ENCODE assay signal across 3 cellular contexts in the genomic region with DNA sequence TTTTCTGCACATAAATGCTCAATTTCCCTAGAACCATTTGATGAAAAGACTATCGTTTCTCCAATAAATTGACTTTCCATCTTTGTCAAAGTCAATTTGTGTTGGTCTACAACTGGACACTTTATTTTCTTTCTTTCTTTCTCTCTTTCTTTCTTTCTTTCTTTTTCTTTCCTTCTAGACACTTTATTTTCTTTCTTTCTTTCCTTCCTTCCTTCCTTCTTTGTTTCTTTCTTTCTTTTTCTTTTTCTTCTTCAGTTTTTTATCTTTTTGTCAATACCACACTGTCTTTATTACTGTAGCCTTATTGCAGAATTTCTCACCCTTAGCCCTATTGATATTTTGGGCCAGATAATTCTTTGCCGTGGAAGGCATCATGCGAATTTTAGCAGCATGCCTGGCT.
TF ChIP-seq lines count a peak whose summit lies in the region.

No MANE protein-coding gene starts in this region.

TF ChIP-seq in HEK293, 187 proteins besides CTCF, POLR2A, EP300 and RAD21:
- TF ChIP-seq ZNF366 (tag by site-specific recombination; conservative IDR thresholded peaks at IDR 0.05) (peak; percentile 59), ZNF768 (tag by site-specific recombination; IDR thresholded peaks at IDR 0.05) (no peak)

TF ChIP-seq in K562, 482 proteins besides CTCF, POLR2A, EP300 and RAD21:
- TF ChIP-seq, protein P1, sequence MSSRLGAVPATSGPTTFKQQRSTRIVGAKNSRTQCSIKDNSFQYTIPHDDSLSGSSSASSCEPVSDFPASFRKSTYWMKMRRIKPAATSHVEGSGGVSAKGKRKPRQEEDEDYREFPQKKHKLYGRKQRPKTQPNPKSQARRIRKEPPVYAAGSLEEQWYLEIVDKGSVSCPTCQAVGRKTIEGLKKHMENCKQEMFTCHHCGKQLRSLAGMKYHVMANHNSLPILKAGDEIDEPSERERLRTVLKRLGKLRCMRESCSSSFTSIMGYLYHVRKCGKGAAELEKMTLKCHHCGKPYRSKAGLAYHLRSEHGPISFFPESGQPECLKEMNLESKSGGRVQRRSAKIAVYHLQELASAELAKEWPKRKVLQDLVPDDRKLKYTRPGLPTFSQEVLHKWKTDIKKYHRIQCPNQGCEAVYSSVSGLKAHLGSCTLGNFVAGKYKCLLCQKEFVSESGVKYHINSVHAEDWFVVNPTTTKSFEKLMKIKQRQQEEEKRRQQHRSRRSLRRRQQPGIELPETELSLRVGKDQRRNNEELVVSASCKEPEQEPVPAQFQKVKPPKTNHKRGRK (tag; IDR thresholded peaks at IDR 0.05), result peak; percentile 75
- TF ChIP-seq, protein P2, sequence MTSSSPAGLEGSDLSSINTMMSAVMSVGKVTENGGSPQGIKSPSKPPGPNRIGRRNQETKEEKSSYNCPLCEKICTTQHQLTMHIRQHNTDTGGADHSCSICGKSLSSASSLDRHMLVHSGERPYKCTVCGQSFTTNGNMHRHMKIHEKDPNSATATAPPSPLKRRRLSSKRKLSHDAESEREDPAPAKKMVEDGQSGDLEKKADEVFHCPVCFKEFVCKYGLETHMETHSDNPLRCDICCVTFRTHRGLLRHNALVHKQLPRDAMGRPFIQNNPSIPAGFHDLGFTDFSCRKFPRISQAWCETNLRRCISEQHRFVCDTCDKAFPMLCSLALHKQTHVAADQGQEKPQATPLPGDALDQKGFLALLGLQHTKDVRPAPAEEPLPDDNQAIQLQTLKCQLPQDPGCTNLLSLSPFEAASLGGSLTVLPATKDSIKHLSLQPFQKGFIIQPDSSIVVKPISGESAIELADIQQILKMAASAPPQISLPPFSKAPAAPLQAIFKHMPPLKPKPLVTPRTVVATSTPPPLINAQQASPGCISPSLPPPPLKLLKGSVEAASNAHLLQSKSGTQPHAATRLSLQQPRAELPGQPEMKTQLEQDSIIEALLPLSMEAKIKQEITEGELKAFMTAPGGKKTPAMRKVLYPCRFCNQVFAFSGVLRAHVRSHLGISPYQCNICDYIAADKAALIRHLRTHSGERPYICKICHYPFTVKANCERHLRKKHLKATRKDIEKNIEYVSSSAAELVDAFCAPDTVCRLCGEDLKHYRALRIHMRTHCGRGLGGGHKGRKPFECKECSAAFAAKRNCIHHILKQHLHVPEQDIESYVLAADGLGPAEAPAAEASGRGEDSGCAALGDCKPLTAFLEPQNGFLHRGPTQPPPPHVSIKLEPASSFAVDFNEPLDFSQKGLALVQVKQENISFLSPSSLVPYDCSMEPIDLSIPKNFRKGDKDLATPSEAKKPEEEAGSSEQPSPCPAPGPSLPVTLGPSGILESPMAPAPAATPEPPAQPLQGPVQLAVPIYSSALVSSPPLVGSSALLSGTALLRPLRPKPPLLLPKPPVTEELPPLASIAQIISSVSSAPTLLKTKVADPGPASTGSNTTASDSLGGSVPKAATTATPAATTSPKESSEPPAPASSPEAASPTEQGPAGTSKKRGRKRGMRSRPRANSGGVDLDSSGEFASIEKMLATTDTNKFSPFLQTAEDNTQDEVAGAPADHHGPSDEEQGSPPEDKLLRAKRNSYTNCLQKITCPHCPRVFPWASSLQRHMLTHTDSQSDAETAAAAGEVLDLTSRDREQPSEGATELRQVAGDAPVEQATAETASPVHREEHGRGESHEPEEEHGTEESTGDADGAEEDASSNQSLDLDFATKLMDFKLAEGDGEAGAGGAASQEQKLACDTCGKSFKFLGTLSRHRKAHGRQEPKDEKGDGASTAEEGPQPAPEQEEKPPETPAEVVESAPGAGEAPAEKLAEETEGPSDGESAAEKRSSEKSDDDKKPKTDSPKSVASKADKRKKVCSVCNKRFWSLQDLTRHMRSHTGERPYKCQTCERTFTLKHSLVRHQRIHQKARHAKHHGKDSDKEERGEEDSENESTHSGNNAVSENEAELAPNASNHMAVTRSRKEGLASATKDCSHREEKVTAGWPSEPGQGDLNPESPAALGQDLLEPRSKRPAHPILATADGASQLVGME (CRISPR knock-in tag; IDR thresholded peaks at IDR 0.05), result no peak
- TF ChIP-seq, protein P3, sequence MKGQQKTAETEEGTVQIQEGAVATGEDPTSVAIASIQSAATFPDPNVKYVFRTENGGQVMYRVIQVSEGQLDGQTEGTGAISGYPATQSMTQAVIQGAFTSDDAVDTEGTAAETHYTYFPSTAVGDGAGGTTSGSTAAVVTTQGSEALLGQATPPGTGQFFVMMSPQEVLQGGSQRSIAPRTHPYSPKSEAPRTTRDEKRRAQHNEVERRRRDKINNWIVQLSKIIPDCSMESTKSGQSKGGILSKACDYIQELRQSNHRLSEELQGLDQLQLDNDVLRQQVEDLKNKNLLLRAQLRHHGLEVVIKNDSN (CRISPR knock-in tag; IDR thresholded peaks at IDR 0.05), result no peak
- TF ChIP-seq SIN3B (IDR thresholded peaks at IDR 0.05; ENCODE audit: low read depth) (no peak), ZNF184 (CRISPR knock-in tag; IDR thresholded peaks at IDR 0.05) (no peak)

TF ChIP-seq in GM23338, 12 proteins besides CTCF, POLR2A, EP300 and RAD21:
- TF ChIP-seq STAT1 (IDR thresholded peaks at IDR 0.05; ENCODE audit: unreplicated experiment), result no peak
- no peak for TF ChIP-seq NANOG (IDR thresholded peaks at IDR 0.05; ENCODE audit: borderline replicate concordance)
- no peak for TF ChIP-seq ZNF114 (CRISPR knock-in tag; IDR thresholded peaks at IDR 0.05)
